Comparison of ENCODE assay signal across 17 cellular contexts in the genomic region with DNA sequence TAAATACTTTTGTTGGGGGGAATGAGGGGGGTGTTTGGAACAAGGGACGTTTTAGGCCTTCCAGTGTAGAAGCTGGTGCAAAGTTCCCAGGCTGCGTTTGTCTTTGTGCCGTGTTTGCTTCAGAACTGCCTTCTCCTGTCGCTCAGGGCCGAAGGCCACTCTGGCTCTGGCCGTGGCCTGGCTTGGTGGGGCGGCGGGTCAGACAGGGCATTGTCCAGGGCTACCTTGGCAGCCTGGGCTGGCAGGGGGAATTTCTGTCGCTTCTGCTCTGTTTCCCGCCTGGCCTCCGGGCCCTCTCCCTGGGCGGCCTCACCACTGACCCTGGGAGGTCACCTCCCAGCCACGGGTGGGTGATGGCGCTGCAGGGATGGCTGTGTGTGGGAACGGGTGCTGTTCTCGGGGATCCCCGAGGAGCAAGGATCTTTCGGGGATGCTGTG.
DNase-seq lines count a peak whose midpoint lies in the region; ATAC-seq, FAIRE-seq and TF ChIP-seq lines count a peak whose summit lies in the region.
"Had no signal": no experiment of that assay in that cellular context is flagged by ENCODE, and none has a peak within 500 bp of the region (broad histone marks: within the 10 kb centered on the region; RNA-seq: fewer than 3 reads in every experiment).

No MANE protein-coding gene starts in this region.

- no peak overlapping the region for H3K4ac ChIP-seq in trophoblast cell (ENCODE audit: low read depth, low read length)

- H3K9me3 ChIP-seq in Caco-2: no peaks in the 10 kb centered on the region
- H3K9me3 ChIP-seq in HepG2 (ENCODE audit: low read length): no peaks in the 10 kb centered on the region
- H3K9me3 ChIP-seq in trophoblast cell (ENCODE audit: insufficient read depth, low read depth, low read length): no peaks in the 10 kb centered on the region

- H3K27me3 Mint-ChIP-seq in Caco-2 (ENCODE audit: insufficient read depth, unreplicated experiment) (no peaks in the 10 kb centered on the region), WTC11 (ENCODE audit: low read depth) (no peaks in the 10 kb centered on the region)

- no peaks in the 10 kb centered on the region for H3K79me2 ChIP-seq in HepG2 (ENCODE audit: insufficient read depth, low read length)
- no peaks in the 10 kb centered on the region for H3K79me2 ChIP-seq in trophoblast cell (ENCODE audit: control insufficient read depth, insufficient read depth, low read length, poor library complexity)

- ATAC-seq in WTC11 (no peak), HepG2 (peak; percentile 96)

- no peaks in the 10 kb centered on the region for H4K20me1 ChIP-seq in HepG2 (ENCODE audit: insufficient read depth, low read length)

- H2AK5ac ChIP-seq in trophoblast cell (ENCODE audit: low read length): no peak overlapping the region

- H3K14ac ChIP-seq in trophoblast cell (ENCODE audit: low read length): no peak overlapping the region

- no peaks in the 10 kb centered on the region for H3K79me1 ChIP-seq in trophoblast cell (ENCODE audit: low read length)

- H3K4me2 ChIP-seq in HepG2 (ENCODE audit: low read depth, low read length) (peak overlapping the region; percentile 84), trophoblast cell (ENCODE audit: low read length) (no peak overlapping the region)

- H3K9me3 Mint-ChIP-seq in Caco-2 (ENCODE audit: unreplicated experiment) (no peaks in the 10 kb centered on the region), WTC11 (no peaks in the 10 kb centered on the region)

- DNase-seq in Caco-2 (no peak), WTC11 (ENCODE audit: low spot score) (no peak), HepG2 (ENCODE audit: low spot score) (peak; percentile 81), trophoblast cell (no peak), NCI-H1092 treated with DMSO at 0.1 percent for 48 hours (lab: John Stamatoyannopoulos, UW) (no peak), NCI-H2081 treated with DMSO at 0.1 percent for 48 hours (lab: John Stamatoyannopoulos, UW) (no peak), GM10248 (ENCODE audit: extremely low spot score) (no peak), ureter (ENCODE audit: low spot score) (no peak)
- DNase-seq: GM23248, KG1, NCI-H1092, NCI-H1694, NCI-H446, NCI-H748 treated with DMSO at 0.1 percent for 48 hours, SHP77 had no signal

- H3K36me3 Mint-ChIP-seq in Caco-2 (ENCODE audit: insufficient read depth, unreplicated experiment) (no peaks in the 10 kb centered on the region), WTC11 (no peaks in the 10 kb centered on the region)

- H2AFZ ChIP-seq in HepG2 (ENCODE audit: low read length) (no peak overlapping the region), trophoblast cell (ENCODE audit: insufficient read depth, low read length, poor library complexity) (no peak overlapping the region)
- H2AFZ ChIP-seq: GM23248 had no signal

- H3K4me3 ChIP-seq in Caco-2 (ENCODE audit: low read depth, low read length): no peak overlapping the region
- H3K4me3 ChIP-seq in HepG2 (replicated peaks in 1 of 3; ENCODE audit: insufficient read depth in 1 of 3, low read depth in 2 of 3, low read length in 3 of 3): peak overlapping the region; percentile 49 to 71 (median 51); a peak in 5 of 6 replicates
- H3K4me3 ChIP-seq in trophoblast cell (ENCODE audit: low read depth, low read length): no peak overlapping the region
- H3K4me3 ChIP-seq: GM23248 had no signal

- peak; percentile 89 for FAIRE-seq in HepG2 (lab: Jason Lieb, UNC)
- FAIRE-seq: GM12891 had no signal

- no peak overlapping the region for H2BK5ac ChIP-seq in trophoblast cell (ENCODE audit: low read depth, low read length, poor library complexity)

- no peak overlapping the region for H4K8ac ChIP-seq in trophoblast cell (ENCODE audit: low read depth, low read length)

- H3K27ac Mint-ChIP-seq in Caco-2 (ENCODE audit: unreplicated experiment) (peak overlapping the region; percentile 13), WTC11 (no peak overlapping the region)

- H3K4me1 Mint-ChIP-seq in Caco-2 (ENCODE audit: low read depth, unreplicated experiment) (peaks cover 19% of the 10 kb centered on the region), WTC11 (peaks cover 19% of the 10 kb centered on the region)

- CTCF ChIA-PET in Caco-2 (lab: Charles Lee): no interaction called here
- CTCF ChIA-PET in WTC11 (lab: Charles Lee): no interaction called here
- CTCF ChIA-PET in HepG2 (lab: Yijun Ruan, JAX; ENCODE audit: low intra/inter-chr PET ratio, low total read pairs): no interaction called here
- CTCF ChIA-PET in GM10248 (lab: Yijun Ruan, JAX): no interaction called here

- no peak overlapping the region for H3K23ac ChIP-seq in trophoblast cell (ENCODE audit: low read length)

- no peak overlapping the region for H4K12ac ChIP-seq in trophoblast cell (ENCODE audit: low read depth, low read length)

- no peak overlapping the region for H2BK120ac ChIP-seq in trophoblast cell (ENCODE audit: insufficient read depth, low read length, poor library complexity)

- TF ChIP-seq CTCF in Caco-2 (IDR thresholded peaks at IDR 0.05; ENCODE audit: insufficient read depth in 1 of 2, low read depth in 1 of 2, low read length in 1 of 2, severe bottlenecking in 1 of 2, unreplicated experiment in 1 of 2) (no peak), WTC11 (IDR thresholded peaks at IDR 0.05) (no peak), HepG2 (CRISPR knock-in tag; IDR thresholded peaks at IDR 0.05) (0 out of 2 replicates have a peak, but pooled peaks have one; percentile 3), GM10248 (IDR thresholded peaks at IDR 0.05; ENCODE audit: control extremely low read depth, extremely low read depth, low read depth, missing control alignments) (no peak)

- no peaks in the 10 kb centered on the region for H3K36me3 ChIP-seq in Caco-2 (ENCODE audit: control insufficient read depth, insufficient read depth, low read length)
- H3K36me3 ChIP-seq in HepG2 (replicated peaks in 1 of 2; ENCODE audit: control insufficient read depth in 1 of 2, insufficient read depth in 2 of 2, low read length in 2 of 2): no peaks in the 10 kb centered on the region
- no peaks in the 10 kb centered on the region for H3K36me3 ChIP-seq in trophoblast cell (ENCODE audit: control insufficient read depth in 1 of 2, insufficient read depth in 2 of 2, low read length in 2 of 2)

- H3K18ac ChIP-seq in trophoblast cell (ENCODE audit: low read length): no peak overlapping the region

- peak overlapping the region; percentile 92 for H3K27ac ChIP-seq in HepG2 (ENCODE audit: extremely low read length, insufficient read depth, low read length)
- no peak overlapping the region for H3K27ac ChIP-seq in trophoblast cell (ENCODE audit: low read depth, low read length)
- H3K27ac ChIP-seq: C4-2B, GM23248 had no signal

- TF ChIP-seq POLR2A in HepG2 (IDR thresholded peaks at IDR 0.05; ENCODE audit: insufficient read depth in 1 of 2, low read depth in 2 of 2, low read length in 2 of 2): peak; percentile 56 to 73; a peak in 3 of 4 replicates

- no peak overlapping the region for H2BK12ac ChIP-seq in trophoblast cell (ENCODE audit: low read length)

- in situ Hi-C loops in HepG2 (cut with HindIII; ENCODE audit: extremely low pct_ligation_motif_present, low pct_unique_long_range_greater_than_20kb): no loop called here

- no peaks in the 10 kb centered on the region; the same call in 1 of the 2 replicates for H3K4me1 ChIP-seq in Caco-2
- H3K4me1 ChIP-seq in HepG2 (ENCODE audit: insufficient read depth, low read length): peaks cover 34% of the 10 kb centered on the region
- no peaks in the 10 kb centered on the region for H3K4me1 ChIP-seq in trophoblast cell (ENCODE audit: control insufficient read depth in 1 of 2, insufficient read depth in 2 of 2, low read length in 2 of 2)

- no peak for TF ChIP-seq RAD21 in HepG2 (CRISPR knock-in tag; IDR thresholded peaks at IDR 0.05)

- H3K27me3 ChIP-seq in Caco-2 (replicated peaks; ENCODE audit: control insufficient read depth, insufficient read depth, low read length) (no peaks in the 10 kb centered on the region), HepG2 (ENCODE audit: control insufficient read depth in 1 of 2, insufficient read depth in 2 of 2, low read length in 2 of 2) (no peaks in the 10 kb centered on the region), trophoblast cell (ENCODE audit: insufficient read depth, low read length) (no peaks in the 10 kb centered on the region)

- peak overlapping the region; percentile 82 for H3K9ac ChIP-seq in HepG2 (ENCODE audit: insufficient read depth, low read depth, low read length)
- no peak overlapping the region for H3K9ac ChIP-seq in trophoblast cell (ENCODE audit: low read length)
- H3K9ac ChIP-seq: GM23248 had no signal

- H4K91ac ChIP-seq in trophoblast cell (ENCODE audit: low read depth, low read length): peak overlapping the region; percentile 11

- WGBS in HepG2 (ENCODE audit: low lambda C conversion rate): 0% methylated on average over 1 of the region's 18 CpGs
- WGBS in trophoblast cell (ENCODE audit: extremely low coverage, insufficient coverage, insufficient read length): no CpG with 5 or more reads among the region's 18 CpGs

- intact Hi-C loops in Caco-2 (cut with micrococcal nuclease; ENCODE audit: unreplicated experiment) (loop anchor here (2.0 kb wide), 1 partner anchor 239 kb away; no protein-coding TSS in a partner anchor), HepG2 (cut with micrococcal nuclease; ENCODE audit: unreplicated experiment) (loop anchor here (5.0 kb wide), 2 partner anchors 36 to 56 kb away; no protein-coding TSS in a partner anchor)

- POLR2A ChIA-PET in Caco-2 (lab: Charles Lee) (no interaction called here), WTC11 (lab: Charles Lee) (no interaction called here), HepG2 (lab: Yijun Ruan, JAX) (interaction anchor here (1.5 to 2.7 kb wide), 3 partner anchors 9 to 52 kb away, joined by 4 to 11 read pairs (median 7); no protein-coding TSS in a partner anchor), GM10248 (lab: Yijun Ruan, JAX) (no interaction called here)

- H3K4me3 Mint-ChIP-seq in Caco-2 (ENCODE audit: unreplicated experiment): no peak overlapping the region
- no peak overlapping the region for H3K4me3 Mint-ChIP-seq in WTC11

- BruUV-seq in Caco-2 (replicated peaks; lab: Mats Ljungman, UMichigan): no TSS peak
- no TSS peak for BruUV-seq in HepG2 (replicated peaks; lab: Mats Ljungman, UMichigan)

- TF ChIP-seq EP300 in HepG2 (IDR thresholded peaks at IDR 0.05; ENCODE audit: low read depth in 2 of 2, low read length in 2 of 2): peak in 1 of 2 experiments; percentile 60; a peak in 1 of 4 replicates
- no peak for TF ChIP-seq EP300 in HepG2 (CRISPR knock-in tag; IDR thresholded peaks at IDR 0.05; ENCODE audit: borderline replicate concordance)

TF ChIP-seq in WTC11, 78 proteins besides CTCF, POLR2A, EP300 and RAD21 (continues in another document):
- 0 out of 2 replicates have a peak, but pooled peaks have one; percentile 17 for TF ChIP-seq GABPB1 (CRISPR knock-in tag; IDR thresholded peaks at IDR 0.05)

TF ChIP-seq in HepG2, 621 proteins besides CTCF, POLR2A, EP300 and RAD21 (continues in another document):
- peak; percentile 72 for TF ChIP-seq ZFX (CRISPR knock-in tag; IDR thresholded peaks at IDR 0.05; ENCODE audit: low read depth)
- no peak for TF ChIP-seq NFKB2 (CRISPR knock-in tag; IDR thresholded peaks at IDR 0.05; ENCODE audit: borderline replicate concordance)

Comparison
In these comparisons a context has a peak if more than half of its experiments do, and no peak if none do; other contexts are left out.
1. H3K4me3 ChIP-seq: peak in HepG2 (3 of 3); none in Caco-2 (single experiment) and trophoblast cell (single experiment).